In the genomic region with DNA sequence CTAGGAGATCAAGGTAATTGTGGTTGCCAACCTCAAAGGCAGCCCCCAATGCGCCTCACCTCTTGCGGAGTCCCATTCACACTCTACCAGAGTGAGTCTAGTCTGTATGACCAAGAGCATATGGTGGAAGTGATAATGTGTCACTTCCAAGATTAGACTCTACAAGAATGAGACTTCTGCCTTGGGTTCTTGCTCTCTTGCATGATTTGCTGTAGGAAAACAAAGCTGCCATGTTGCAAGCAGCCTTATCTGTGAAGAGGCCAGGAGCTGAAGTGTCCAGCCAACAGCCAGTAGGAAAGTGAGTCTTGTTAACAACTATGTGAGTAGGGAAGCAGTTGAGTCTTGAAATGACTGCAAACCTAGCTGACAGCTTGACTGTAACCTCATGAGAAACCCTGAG, we compare ENCODE assay signal across 17 cellular contexts. TPM values are rescaled to one million over a fixed set of nuclear protein-coding genes. Genes with fewer than 3 reads are reported as not detected.
DNase-seq lines count a peak whose midpoint lies in the region; ATAC-seq and TF ChIP-seq lines count a peak whose summit lies in the region.
"Had no signal": no experiment of that assay in that cellular context is flagged by ENCODE, and none has a peak within 500 bp of the region (broad histone marks: within the 10 kb centered on the region; RNA-seq: fewer than 3 reads in every experiment).

No MANE protein-coding gene starts in this region.

- peaks cover 25% of the 10 kb centered on the region for H3K36me3 ChIP-seq in smooth muscle cell (ENCODE audit: low read depth)

- H3K36me3 Mint-ChIP-seq in activated naive CD4-positive, alpha-beta T cell treated with anti-CD3 and anti-CD28 coated beads for 36 hours (ENCODE audit: low read depth): peaks cover 49% of the 10 kb centered on the region
- peaks cover 55% of the 10 kb centered on the region for H3K36me3 Mint-ChIP-seq in WTC11
- peaks cover 23% of the 10 kb centered on the region for H3K36me3 Mint-ChIP-seq in neural crest cell (ENCODE audit: low read depth)

- intact Hi-C loops in activated naive CD4-positive, alpha-beta T cell treated with anti-CD3 and anti-CD28 coated beads for 36 hours (cut with micrococcal nuclease): loop anchor here (10.0 kb wide), 1 partner anchor 218 kb away; no protein-coding TSS in a partner anchor

- H3K4me1 Mint-ChIP-seq in activated naive CD4-positive, alpha-beta T cell treated with anti-CD3 and anti-CD28 coated beads for 36 hours (ENCODE audit: low read depth): peaks cover 61% of the 10 kb centered on the region
- peaks cover 3% of the 10 kb centered on the region for H3K4me1 Mint-ChIP-seq in WTC11
- H3K4me1 Mint-ChIP-seq in neural crest cell: peaks cover 26% of the 10 kb centered on the region

- H3K4me2 ChIP-seq in smooth muscle cell: no peak overlapping the region

- H3K4me3 Mint-ChIP-seq in activated naive CD4-positive, alpha-beta T cell treated with anti-CD3 and anti-CD28 coated beads for 36 hours: no peak overlapping the region
- H3K4me3 Mint-ChIP-seq in WTC11: no peak overlapping the region
- H3K4me3 Mint-ChIP-seq in neural crest cell: peak overlapping the region; percentile 20
- H3K4me3 Mint-ChIP-seq: activated T-cell treated with anti-CD3 and anti-CD28 coated beads, Interleukin-2, amount 50 U/mL, for 4 hours; central memory CD8-positive, alpha-beta T cell; effector memory CD8-positive, alpha-beta T cell had no signal

- ATAC-seq in WTC11: no peak
- ATAC-seq: activated T-cell treated with anti-CD3 and anti-CD28 coated beads, Interleukin-2, amount 50 U/mL, for 4 hours; effector memory CD8-positive, alpha-beta T cell had no signal

- H4K20me1 ChIP-seq in smooth muscle cell (ENCODE audit: low read depth): peaks cover 5% of the 10 kb centered on the region

- H3K27me3 ChIP-seq in smooth muscle cell (ENCODE audit: low read depth): no peaks in the 10 kb centered on the region
- H3K27me3 ChIP-seq: neutrophil, suprapubic skin had no signal

- H3K4me3 ChIP-seq in smooth muscle cell: no peak overlapping the region
- H3K4me3 ChIP-seq: suprapubic skin had no signal

- DNase-seq in activated naive CD4-positive, alpha-beta T cell treated with anti-CD3 and anti-CD28 coated beads for 36 hours: no peak
- DNase-seq in activated naive CD4-positive, alpha-beta T cell treated with Interleukin-2 at 50 U/mL for 16 hours: no peak
- DNase-seq in WTC11 (ENCODE audit: low spot score) (no peak), neural crest cell (ENCODE audit: low read depth, low spot score) (no peak), SHP77 treated with DMSO at 0.1 percent for 48 hours (lab: John Stamatoyannopoulos, UW) (no peak), smooth muscle cell (lab: John Stamatoyannopoulos, UW; ENCODE audit: unreplicated experiment) (no peak)
- DNase-seq: activated T-cell treated with anti-CD3 and anti-CD28 coated beads, Interleukin-2, amount 50 U/mL, for 4 hours; amniotic stem cell; effector memory CD8-positive, alpha-beta T cell; NCI-H187; Right ventricle myocardium superior; T-helper 2 cell had no signal

- H3K79me2 ChIP-seq in smooth muscle cell (ENCODE audit: low read depth): peaks cover 53% of the 10 kb centered on the region

- WGBS in smooth muscle cell (ENCODE audit: low lambda C conversion rate): 96% methylated on average over 2 of the region's 2 CpGs

- no peak overlapping the region for H3K9ac ChIP-seq in smooth muscle cell (ENCODE audit: low read depth)

- H3F3A ChIP-seq in smooth muscle cell (ENCODE audit: low read depth): no peaks in the 10 kb centered on the region

- no peaks in the 10 kb centered on the region for H3K27me3 Mint-ChIP-seq in activated naive CD4-positive, alpha-beta T cell treated with anti-CD3 and anti-CD28 coated beads for 36 hours (ENCODE audit: low read depth)
- H3K27me3 Mint-ChIP-seq in WTC11 (ENCODE audit: low read depth): no peaks in the 10 kb centered on the region
- H3K27me3 Mint-ChIP-seq in neural crest cell (ENCODE audit: low read depth): no peaks in the 10 kb centered on the region
- H3K27me3 Mint-ChIP-seq: central memory CD8-positive, alpha-beta T cell; effector memory CD8-positive, alpha-beta T cell had no signal

- H3K9me3 ChIP-seq in smooth muscle cell (replicated peaks; ENCODE audit: low read depth): no peaks in the 10 kb centered on the region
- H3K9me3 ChIP-seq: neutrophil, suprapubic skin had no signal

- TF ChIP-seq CTCF in WTC11 (IDR thresholded peaks at IDR 0.05) (no peak), neural crest cell (conservative IDR thresholded peaks at IDR 0.05) (no peak), smooth muscle cell (IDR thresholded peaks at IDR 0.05; ENCODE audit: borderline replicate concordance, insufficient read depth, poor library complexity, severe bottlenecking) (no peak)

- H3K4me1 ChIP-seq in smooth muscle cell (ENCODE audit: low read depth): peaks cover 9% of the 10 kb centered on the region

- CTCF ChIA-PET in activated naive CD4-positive, alpha-beta T cell treated with anti-CD3 and anti-CD28 coated beads for 36 hours (lab: Charles Lee): interaction anchor here (1.1 kb wide), 1 partner anchor 14 kb away, joined by 3 read pairs; no protein-coding TSS in a partner anchor
- CTCF ChIA-PET in WTC11 (lab: Charles Lee): interaction anchor here (1.4 kb wide), 1 partner anchor 14 kb away, joined by 5 read pairs; no protein-coding TSS in a partner anchor

- no peak overlapping the region for H3K27ac ChIP-seq in smooth muscle cell (ENCODE audit: low read depth)
- H3K27ac ChIP-seq: neutrophil, suprapubic skin had no signal

- H3K27ac Mint-ChIP-seq in activated naive CD4-positive, alpha-beta T cell treated with anti-CD3 and anti-CD28 coated beads for 36 hours: peak overlapping the region; percentile 59
- H3K27ac Mint-ChIP-seq in WTC11 (peak overlapping the region; percentile 30; the same call in 1 of the 2 replicates), neural crest cell (ENCODE audit: unreplicated experiment) (peak overlapping the region; percentile 2)
- H3K27ac Mint-ChIP-seq: effector memory CD8-positive, alpha-beta T cell had no signal

- no peaks in the 10 kb centered on the region for H3K9me3 Mint-ChIP-seq in activated naive CD4-positive, alpha-beta T cell treated with anti-CD3 and anti-CD28 coated beads for 36 hours
- H3K9me3 Mint-ChIP-seq in WTC11: no peaks in the 10 kb centered on the region
- no peaks in the 10 kb centered on the region for H3K9me3 Mint-ChIP-seq in neural crest cell
- H3K9me3 Mint-ChIP-seq: activated T-cell treated with anti-CD3 and anti-CD28 coated beads, Interleukin-2, amount 50 U/mL, for 4 hours; central memory CD8-positive, alpha-beta T cell; effector memory CD8-positive, alpha-beta T cell had no signal

- POLR2A ChIA-PET in WTC11 (lab: Charles Lee): no interaction called here

- no peak overlapping the region for H2AFZ ChIP-seq in smooth muscle cell (ENCODE audit: low read depth)

TF ChIP-seq in WTC11, 78 proteins besides CTCF, POLR2A, EP300 and RAD21:
- TF ChIP-seq, protein P1, sequence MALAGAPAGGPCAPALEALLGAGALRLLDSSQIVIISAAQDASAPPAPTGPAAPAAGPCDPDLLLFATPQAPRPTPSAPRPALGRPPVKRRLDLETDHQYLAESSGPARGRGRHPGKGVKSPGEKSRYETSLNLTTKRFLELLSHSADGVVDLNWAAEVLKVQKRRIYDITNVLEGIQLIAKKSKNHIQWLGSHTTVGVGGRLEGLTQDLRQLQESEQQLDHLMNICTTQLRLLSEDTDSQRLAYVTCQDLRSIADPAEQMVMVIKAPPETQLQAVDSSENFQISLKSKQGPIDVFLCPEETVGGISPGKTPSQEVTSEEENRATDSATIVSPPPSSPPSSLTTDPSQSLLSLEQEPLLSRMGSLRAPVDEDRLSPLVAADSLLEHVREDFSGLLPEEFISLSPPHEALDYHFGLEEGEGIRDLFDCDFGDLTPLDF (CRISPR knock-in tag; IDR thresholded peaks at IDR 0.05): no peak
- no peak for TF ChIP-seq NR1H2 (CRISPR knock-in tag; IDR thresholded peaks at IDR 0.05)
- TF ChIP-seq TCF7 (CRISPR knock-in tag; IDR thresholded peaks at IDR 0.05; ENCODE audit: low read depth): no peak

RNA-seq across cellular contexts. Expression of a gene that starts 3.4 kb away (rescaled TPM):
- total RNA-seq in activated naive CD4-positive, alpha-beta T cell treated with anti-CD3 and anti-CD28 coated beads for 36 hours: 10 to 100 TPM; 38.6 to 40.1 TPM
- total RNA-seq in WTC11 (2021) (30.0 to 35.7 TPM (median 31.3 TPM) in 3 replicates), neural crest cell (47.1 and 52.1 TPM in 2 replicates), smooth muscle cell (13.5 and 17.8 TPM in 2 replicates)
- polyA plus RNA-seq in smooth muscle cell: 23.7 and 24.0 TPM in 2 replicates

RNA-seq across cellular contexts. Expression of a gene that starts 30.8 kb away (rescaled TPM):
- total RNA-seq in activated naive CD4-positive, alpha-beta T cell treated with anti-CD3 and anti-CD28 coated beads for 36 hours: under 1 TPM; 0.86 to 0.88 TPM
- total RNA-seq in WTC11 (2021) (0.44 to 0.72 TPM (median 0.62 TPM) in 3 replicates), neural crest cell (0.56 and 0.82 TPM in 2 replicates), smooth muscle cell (0.27 TPM in 1 of 2 replicates, not detected in the other)
- 0.23 and 1.3 TPM in 2 replicates for polyA plus RNA-seq in smooth muscle cell
- total RNA-seq: kidney epithelial cell, renal cortical epithelial cell, Right ventricle myocardium superior had no signal

RNA-seq across cellular contexts. Expression of a gene that starts 42.0 kb away (rescaled TPM):
- 100 to 1,000 TPM; 160 to 172 TPM for total RNA-seq in activated naive CD4-positive, alpha-beta T cell treated with anti-CD3 and anti-CD28 coated beads for 36 hours
- total RNA-seq in WTC11 (2021) (95.3 to 109 TPM (median 99.7 TPM) in 3 replicates), neural crest cell (209 and 221 TPM in 2 replicates), smooth muscle cell (47.4 and 64.0 TPM in 2 replicates)
- polyA plus RNA-seq in smooth muscle cell: 94.0 and 99.8 TPM in 2 replicates

RNA-seq across cellular contexts. Expression of a gene that starts 42.8 kb away (rescaled TPM):
- total RNA-seq in activated naive CD4-positive, alpha-beta T cell treated with anti-CD3 and anti-CD28 coated beads for 36 hours: 10 to 100 TPM; 35.3 to 36.8 TPM
- 39.2 to 43.7 TPM (median 40.5 TPM) in 3 replicates for total RNA-seq in WTC11 (2021)
- 42.0 and 42.3 TPM in 2 replicates for total RNA-seq in neural crest cell
- 13.3 and 17.0 TPM in 2 replicates for total RNA-seq in smooth muscle cell
- 20.0 and 20.3 TPM in 2 replicates for polyA plus RNA-seq in smooth muscle cell

RNA-seq across cellular contexts. Expression of a gene that starts 43.1 kb away (rescaled TPM):
- 10 to 100 TPM; 21.0 to 22.6 TPM for total RNA-seq in activated naive CD4-positive, alpha-beta T cell treated with anti-CD3 and anti-CD28 coated beads for 36 hours
- total RNA-seq in WTC11 (2021) (56.5 to 59.5 TPM (median 59.5 TPM) in 3 replicates), neural crest cell (64.2 and 67.6 TPM in 2 replicates), smooth muscle cell (33.5 and 35.6 TPM in 2 replicates)
- 26.6 and 37.2 TPM in 2 replicates for polyA plus RNA-seq in smooth muscle cell

Comparison
In these comparisons a context has a peak if more than half of its experiments do, and no peak if none do; other contexts are left out.
1. H3K27ac Mint-ChIP-seq: peak in every context shown above with its lines; median percentile 59 in activated naive CD4-positive, alpha-beta T cell treated with anti-CD3 and anti-CD28 coated beads for 36 hours; 30 in WTC11; 2 in neural crest cell.